8 cellular contexts compared by ENCODE assay signal in the genomic region with DNA sequence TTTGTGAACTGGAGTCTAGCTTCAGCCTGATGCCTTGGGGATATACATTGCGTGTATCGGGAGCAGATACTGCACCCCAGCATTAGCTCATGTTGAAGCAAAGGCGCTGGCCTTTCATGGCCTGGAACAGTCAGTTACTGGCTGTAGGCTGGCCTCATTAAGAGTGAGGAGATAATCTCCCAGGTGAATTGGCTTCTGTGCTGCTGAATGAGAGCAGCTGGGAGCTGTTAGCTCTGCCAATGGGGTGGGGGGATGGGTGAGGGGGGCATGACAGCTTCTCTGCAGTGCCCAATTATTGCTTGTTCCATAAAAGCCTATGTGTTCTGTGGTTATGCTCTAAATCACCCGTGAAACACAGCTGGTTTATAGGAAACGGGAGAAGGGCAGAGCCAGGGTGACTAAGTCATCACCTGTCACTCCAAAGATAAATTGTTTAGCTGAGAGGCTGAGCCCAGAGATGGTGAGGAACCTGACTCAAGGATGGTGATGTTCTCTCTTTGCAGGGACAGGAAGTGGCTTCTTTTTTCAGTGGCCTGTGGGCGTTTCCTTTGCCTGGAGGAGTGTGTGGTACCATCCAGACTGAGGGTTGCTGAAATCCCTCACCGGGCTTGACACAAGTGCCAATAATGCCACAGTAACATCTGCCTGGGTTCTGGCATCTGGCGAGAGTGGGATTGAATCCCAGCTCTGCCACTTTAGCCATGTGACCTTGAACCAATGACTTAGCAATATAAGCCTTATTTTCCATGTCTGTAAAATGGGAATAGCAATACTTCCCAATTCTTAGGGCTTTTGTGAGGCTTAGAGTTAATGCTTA.
A peak's percentile ranks its signal among the peaks of the same experiment; 100 is the strongest.
DNase-seq lines count a peak whose midpoint lies in the region; ATAC-seq and TF ChIP-seq lines count a peak whose summit lies in the region.

No MANE protein-coding gene starts in this region.

- no peak overlapping the region for H3K4me3 Mint-ChIP-seq in central memory CD8-positive, alpha-beta T cell
- no peak overlapping the region for H3K4me3 Mint-ChIP-seq in nephron

- no peak overlapping the region for H3K27ac ChIP-seq in upper lobe of right lung

- no peaks in the 10 kb centered on the region for H3K36me3 Mint-ChIP-seq in central memory CD8-positive, alpha-beta T cell (ENCODE audit: insufficient read depth)
- H3K36me3 Mint-ChIP-seq in nephron (ENCODE audit: low read depth), result no peaks in the 10 kb centered on the region

- TF ChIP-seq CTCF in nephron (IDR thresholded peaks at IDR 0.05; ENCODE audit: unreplicated experiment in 3 of 3) (no peak), upper lobe of right lung (IDR thresholded peaks at IDR 0.05) (no peak)

- ATAC-seq in GM18858 (IDR thresholded peaks at IDR 0.05; ENCODE audit: unreplicated experiment) (peak; percentile 77), HG02973 (IDR thresholded peaks at IDR 0.05; ENCODE audit: unreplicated experiment) (peak; percentile 67), upper lobe of right lung (peak; percentile 91)
- peak; percentile 99 for ATAC-seq in central memory CD8-positive, alpha-beta T cell (replicated peaks; ENCODE audit: extremely low read depth, poor library complexity, severe bottlenecking)

- no peak overlapping the region for H3K4me3 ChIP-seq in upper lobe of right lung

- no peaks in the 10 kb centered on the region for H3K9me3 Mint-ChIP-seq in central memory CD8-positive, alpha-beta T cell
- H3K9me3 Mint-ChIP-seq in nephron, result no peaks in the 10 kb centered on the region

- peaks cover 21% of the 10 kb centered on the region for H3K4me1 ChIP-seq in upper lobe of right lung

- intact Hi-C loops in upper lobe of right lung (cut with DNase I), result no loop called here

- H3K27me3 Mint-ChIP-seq in central memory CD8-positive, alpha-beta T cell, result no peaks in the 10 kb centered on the region
- no peaks in the 10 kb centered on the region for H3K27me3 Mint-ChIP-seq in nephron (ENCODE audit: low read depth)

- peaks cover 32% of the 10 kb centered on the region for H3K4me1 Mint-ChIP-seq in central memory CD8-positive, alpha-beta T cell
- H3K4me1 Mint-ChIP-seq in nephron, result peaks cover 48% of the 10 kb centered on the region

- H3K27me3 ChIP-seq in upper lobe of right lung, result no peaks in the 10 kb centered on the region

- H3K36me3 ChIP-seq in upper lobe of right lung, result no peaks in the 10 kb centered on the region

- DNase-seq in NCI-H2196 (lab: John Stamatoyannopoulos, UW; ENCODE audit: unreplicated experiment) (peak; percentile 90), upper lobe of right lung (no peak), NCI-H748 (lab: John Stamatoyannopoulos, UW; ENCODE audit: unreplicated experiment) (no peak)
- DNase-seq in activated CD4-positive, CD25-positive, alpha-beta regulatory T cell (lab: John Stamatoyannopoulos, UW), result peak in 3 of 4 experiments; percentile 14 to 29 (median 24)
- peak in 1 of 2 donors; percentile 48 for DNase-seq in central memory CD8-positive, alpha-beta T cell (ENCODE audit: low spot score in 2 of 2)

- no peak overlapping the region for H3K27ac Mint-ChIP-seq in central memory CD8-positive, alpha-beta T cell (ENCODE audit: low read depth)
- peak overlapping the region in 2 of 3 experiments; percentile 31 to 79 for H3K27ac Mint-ChIP-seq in nephron

- no peaks in the 10 kb centered on the region for H3K9me3 ChIP-seq in upper lobe of right lung

Comparison
In these comparisons a context has a peak if more than half of its experiments do, and no peak if none do; other contexts are left out.
1. DNase-seq: peak in NCI-H2196 (single experiment) and activated CD4-positive, CD25-positive, alpha-beta regulatory T cell (3 of 4); none in upper lobe of right lung (single experiment) and NCI-H748 (single experiment).
2. Peak in every context shown above with its lines, with median percentiles within 50 percentile points of each other: ATAC-seq.